8 cellular contexts compared by ENCODE assay signal in genomic region chr14:58638231-58639205, GRCh38. TPM values are rescaled to one million over a fixed set of nuclear protein-coding genes. Genes with fewer than 3 reads are reported as not detected.
DNase-seq lines count a peak whose midpoint lies in the region; ATAC-seq and TF ChIP-seq lines count a peak whose summit lies in the region.

No MANE protein-coding gene starts in this region.

- H3K9me3 Mint-ChIP-seq in T-helper 1 cell treated with Interleukin-12 subunit alpha and Interleukin-12 subunit beta and Interleukin-4 antibody, amounts not matched to agents 30 μg/mL and 1 μg/mL, for 36 hours: no peaks in the 10 kb centered on the region

- peak overlapping the region; percentile 77 for H3K4me3 Mint-ChIP-seq in T-helper 1 cell treated with Interleukin-12 subunit alpha and Interleukin-12 subunit beta and Interleukin-4 antibody, amounts not matched to agents 30 μg/mL and 1 μg/mL, for 36 hours

- peaks cover 19% of the 10 kb centered on the region for H3K4me1 Mint-ChIP-seq in T-helper 1 cell treated with Interleukin-12 subunit alpha and Interleukin-12 subunit beta and Interleukin-4 antibody, amounts not matched to agents 30 μg/mL and 1 μg/mL, for 36 hours (ENCODE audit: low read depth)

- peaks cover 40% of the 10 kb centered on the region for H3K27me3 Mint-ChIP-seq in T-helper 1 cell treated with Interleukin-12 subunit alpha and Interleukin-12 subunit beta and Interleukin-4 antibody, amounts not matched to agents 30 μg/mL and 1 μg/mL, for 36 hours (ENCODE audit: low read depth)

- H3K9me3 ChIP-seq in lower lobe of right lung: no peaks in the 10 kb centered on the region

- H3K36me3 ChIP-seq in BJ (ENCODE audit: control insufficient read depth, insufficient read depth, low read length) (peaks cover 5% of the 10 kb centered on the region), lower lobe of right lung (peaks cover 12% of the 10 kb centered on the region)

- TF ChIP-seq CTCF in BJ (IDR thresholded peaks at IDR 0.05; ENCODE audit: insufficient read depth, low read depth, low read length) (no peak), lower lobe of right lung (IDR thresholded peaks at IDR 0.05) (no peak)

- intact Hi-C loops in lower lobe of right lung (cut with DNase I): loop anchor here (10.0 kb wide), 1 partner anchor 134 kb away; no protein-coding TSS in a partner anchor

- CTCF ChIA-PET in BJ (lab: Yijun Ruan, JAX): interaction anchor here (0.6 to 3.2 kb wide), 25 partner anchors 9 to 819 kb away, joined by 3 to 38 read pairs (median 4); no protein-coding TSS in a partner anchor

- H3K27ac Mint-ChIP-seq in T-helper 1 cell treated with Interleukin-12 subunit alpha and Interleukin-12 subunit beta and Interleukin-4 antibody, amounts not matched to agents 30 μg/mL and 1 μg/mL, for 36 hours: no peak overlapping the region

- POLR2A ChIA-PET in BJ (lab: Charles Lee): interaction anchor here (0.5 kb wide), 1 partner anchor 17 kb away, joined by 7 read pairs; no protein-coding TSS in a partner anchor

- H3K27ac ChIP-seq in lower lobe of right lung: peak overlapping the region; percentile 87

- DNase-seq in BJ (ENCODE audit: low read depth) (no peak), dermis blood vessel endothelial cell (peak; percentile 4), lower lobe of right lung (no peak), NCI-H187 (lab: John Stamatoyannopoulos, UW) (no peak)
- DNase-seq in stimulated activated naive CD8-positive, alpha-beta T cell treated with anti-CD3 and anti-CD28 coated beads, Interleukin-15, Interleukin-2, amounts not matched to agents 100 U/mL and 50 U/mL, for 24 hours: peak; percentile 26

- no peaks in the 10 kb centered on the region for H3K36me3 Mint-ChIP-seq in T-helper 1 cell treated with Interleukin-12 subunit alpha and Interleukin-12 subunit beta and Interleukin-4 antibody, amounts not matched to agents 30 μg/mL and 1 μg/mL, for 36 hours (ENCODE audit: low read depth)

- H3K4me3 ChIP-seq in BJ (ENCODE audit: low read depth, low read length) (peak overlapping the region; percentile 78), lower lobe of right lung (peak overlapping the region; percentile 68)

- peaks cover 14% of the 10 kb centered on the region for H3K4me1 ChIP-seq in lower lobe of right lung

- ATAC-seq in GM18868 (IDR thresholded peaks at IDR 0.05; ENCODE audit: unreplicated experiment) (peak; percentile 25), HG03064 (IDR thresholded peaks at IDR 0.05; ENCODE audit: low read depth, unreplicated experiment) (peak; percentile 35), lower lobe of right lung (peak; percentile 43 to 63)
- ATAC-seq in stimulated activated naive CD8-positive, alpha-beta T cell treated with anti-CD3 and anti-CD28 coated beads, Interleukin-15, Interleukin-2, amounts not matched to agents 100 U/mL and 50 U/mL, for 24 hours: peak; percentile 41

- no peaks in the 10 kb centered on the region for H3K27me3 ChIP-seq in BJ (ENCODE audit: control insufficient read depth, insufficient read depth, low read length)
- H3K27me3 ChIP-seq in lower lobe of right lung (ENCODE audit: low read depth): peaks cover 14% of the 10 kb centered on the region

RNA-seq across cellular contexts. Expression of gene DACT1, which starts 0.8 kb away (rescaled TPM):
- polyA plus RNA-seq in BJ (2011; rRNA removed): 17.8 and 18.8 TPM in 2 replicates
- 14.5 and 17.2 TPM in 2 replicates for polyA minus RNA-seq in BJ (2011; rRNA and poly(A)+ RNA removed)
- total RNA-seq in dermis blood vessel endothelial cell (0.05 and 0.34 TPM in 2 replicates), lower lobe of right lung (3.7 TPM)

Comparison
In these comparisons a context has a peak if more than half of its experiments do, and no peak if none do; other contexts are left out.
1. DNase-seq: peak in dermis blood vessel endothelial cell (single experiment) and stimulated activated naive CD8-positive, alpha-beta T cell treated with anti-CD3 and anti-CD28 coated beads, Interleukin-15, Interleukin-2, amounts not matched to agents 100 U/mL and 50 U/mL, for 24 hours (single experiment); none in BJ (single experiment), lower lobe of right lung (single experiment) and NCI-H187 (0 of 2).
2. Peak in every context shown above with its lines, with median percentiles within 50 percentile points of each other: ATAC-seq.